ENCODE assay signal across 20 cellular contexts in the genomic region with DNA sequence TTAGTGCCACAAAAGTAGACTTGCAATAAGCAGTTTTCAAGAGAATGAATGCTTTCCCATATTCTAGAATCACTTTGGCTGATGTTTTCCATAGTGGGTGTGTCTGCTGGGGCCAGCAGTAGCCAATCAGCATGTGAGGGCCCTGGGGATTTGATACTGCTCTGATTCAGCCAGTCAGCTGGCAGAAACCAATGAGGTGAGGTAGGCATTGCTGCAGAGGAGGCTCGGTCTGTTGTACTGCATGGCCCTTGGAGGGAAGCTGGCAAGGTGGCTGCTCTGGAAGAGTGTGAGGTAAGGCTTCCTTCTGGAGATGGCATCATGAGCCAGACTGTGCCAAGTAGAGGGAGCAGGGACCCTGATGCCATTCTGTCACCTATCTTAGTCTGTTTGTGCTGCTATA. TPM values are rescaled to one million over a fixed set of nuclear protein-coding genes. Genes with fewer than 3 reads are reported as not detected.
A peak's percentile ranks its signal among the peaks of the same experiment; 100 is the strongest.
DNase-seq lines count a peak whose midpoint lies in the region; ATAC-seq, FAIRE-seq and TF ChIP-seq lines count a peak whose summit lies in the region.
"Had no signal": no experiment of that assay in that cellular context is flagged by ENCODE, and none has a peak within 500 bp of the region (broad histone marks: within the 10 kb centered on the region; RNA-seq: fewer than 3 reads in every experiment).

No MANE protein-coding gene starts in this region.

- H3K36me3 ChIP-seq in BE2C (no peaks in the 10 kb centered on the region), GM23338 (ENCODE audit: insufficient read depth) (no peaks in the 10 kb centered on the region), RWPE2 (ENCODE audit: low read depth) (peaks cover 67% of the 10 kb centered on the region), brain microvascular endothelial cell (replicated peaks) (peaks cover 46% of the 10 kb centered on the region)

- no peaks in the 10 kb centered on the region for H3K9me2 ChIP-seq in GM23338 (ENCODE audit: insufficient read depth)

- H3K4me1 ChIP-seq in BE2C = no peaks in the 10 kb centered on the region
- no peaks in the 10 kb centered on the region for H3K4me1 ChIP-seq in GM23338 (ENCODE audit: insufficient read depth)
- H3K4me1 ChIP-seq in RWPE2 (ENCODE audit: insufficient read depth, poor library complexity, severe bottlenecking) = peaks cover 27% of the 10 kb centered on the region
- peaks cover 23% of the 10 kb centered on the region for H3K4me1 ChIP-seq in foreskin keratinocyte

- peaks cover 8% of the 10 kb centered on the region; the same call in 2 of the 3 replicates for H3K36me3 Mint-ChIP-seq in GM23338 (ENCODE audit: low read depth)

- TF ChIP-seq POLR2A in H54 (IDR thresholded peaks at IDR 0.05; ENCODE audit: low read depth, low read length) = no peak

- ATAC-seq in GM23338 (peak; percentile 95), RWPE2 (ENCODE audit: low read depth) (peak; percentile 19; the same call in 1 of the 3 replicates), foreskin keratinocyte (peak; percentile 62), HG03039 (IDR thresholded peaks at IDR 0.05; ENCODE audit: unreplicated experiment) (no peak), HG03469 (IDR thresholded peaks at IDR 0.05; ENCODE audit: unreplicated experiment) (no peak)
- ATAC-seq: left lung had no signal

- peak; percentile 59 for DNase-seq in BE2C
- peak; percentile 27 for DNase-seq in GM23338 (ENCODE audit: low spot score)
- DNase-seq in RWPE2 (ENCODE audit: low spot score) = no peak
- no peak for DNase-seq in foreskin keratinocyte
- DNase-seq in H54 (ENCODE audit: insufficient read length, low spot score) = no peak
- DNase-seq in brain microvascular endothelial cell = no peak
- DNase-seq: activated CD4-positive, alpha-beta T cell treated with anti-CD3 and anti-CD28 coated beads, Interleukin-2, amount 10 ng/mL, durations not matched to agents 7 days and 5 days; activated T-cell treated with anti-CD3 and anti-CD28 coated beads, Interleukin-2, amount 50 U/mL, for 48 hours; DMS53; effector memory CD4-positive, alpha-beta T cell; left lung; NCI-H146; NCI-H510A; transverse colon had no signal

- H4K20me1 ChIP-seq in GM23338 (replicated peaks; ENCODE audit: insufficient read depth) = no peaks in the 10 kb centered on the region

- H3K9me3 ChIP-seq in BE2C = no peaks in the 10 kb centered on the region
- H3K9me3 ChIP-seq in RWPE2 (ENCODE audit: severe bottlenecking) = no peaks in the 10 kb centered on the region
- H3K9me3 ChIP-seq: left lung, SJSA1, transverse colon had no signal

- H3K27me3 ChIP-seq in BE2C (no peaks in the 10 kb centered on the region), GM23338 (ENCODE audit: insufficient read depth) (no peaks in the 10 kb centered on the region), RWPE2 (ENCODE audit: insufficient read depth, poor library complexity, severe bottlenecking) (no peaks in the 10 kb centered on the region), foreskin keratinocyte (no peaks in the 10 kb centered on the region), brain microvascular endothelial cell (replicated peaks) (no peaks in the 10 kb centered on the region)
- H3K27me3 ChIP-seq: left lung, SJSA1, transverse colon had no signal

- FAIRE-seq in H54 (lab: Jason Lieb, UNC) = no peak
- FAIRE-seq: GM19239 had no signal

- in situ Hi-C loops in brain microvascular endothelial cell (cut with HindIII; ENCODE audit: low pct_ligation_motif_present, low sequenced_read_pairs) = no loop called here

- TF ChIP-seq CTCF in BE2C (IDR thresholded peaks at IDR 0.05; ENCODE audit: low read depth, low read length) (no peak), GM23338 (conservative IDR thresholded peaks at IDR 0.05; ENCODE audit: low read depth in 2 of 2) (no peak), RWPE2 (IDR thresholded peaks at IDR 0.05; ENCODE audit: poor library complexity, severe bottlenecking) (no peak), foreskin keratinocyte (conservative IDR thresholded peaks at IDR 0.05) (no peak), brain microvascular endothelial cell (IDR thresholded peaks at IDR 0.05; ENCODE audit: low read depth, low read length, missing control alignments) (no peak)

- no peaks in the 10 kb centered on the region for H3K27me3 Mint-ChIP-seq in GM23338 (ENCODE audit: insufficient read depth, low read depth, poor library complexity)
- H3K27me3 Mint-ChIP-seq: activated CD4-positive, alpha-beta T cell treated with anti-CD3 and anti-CD28 coated beads, Interleukin-2, amount 10 ng/mL, durations not matched to agents 7 days and 5 days; B cell had no signal

- H3K4me1 Mint-ChIP-seq in GM23338 = peaks cover 4% of the 10 kb centered on the region; the same call in 1 of the 3 replicates

- H3K27ac ChIP-seq in GM23338 (ENCODE audit: low read depth) (no peak overlapping the region), RWPE2 (ENCODE audit: poor library complexity, severe bottlenecking) (no peak overlapping the region), foreskin keratinocyte (no peak overlapping the region), brain microvascular endothelial cell (no peak overlapping the region)
- H3K27ac ChIP-seq: left lung, SJSA1, skin epidermis, transverse colon had no signal

- H3K4me3 Mint-ChIP-seq in GM23338 = no peak overlapping the region
- H3K4me3 Mint-ChIP-seq: activated CD4-positive, alpha-beta T cell treated with anti-CD3 and anti-CD28 coated beads, Interleukin-2, amount 10 ng/mL, durations not matched to agents 7 days and 5 days; B cell had no signal

- no peak overlapping the region for H3K4me3 ChIP-seq in BE2C (ENCODE audit: low read depth, low read length)
- no peak overlapping the region for H3K4me3 ChIP-seq in GM23338
- H3K4me3 ChIP-seq in RWPE2 (ENCODE audit: severe bottlenecking) = no peak overlapping the region
- no peak overlapping the region for H3K4me3 ChIP-seq in brain microvascular endothelial cell (ENCODE audit: low read depth, low read length)
- H3K4me3 ChIP-seq: left lung, SJSA1, skin epidermis, transverse colon had no signal

- no peaks in the 10 kb centered on the region for H3K9me3 Mint-ChIP-seq in GM23338

- no peaks in the 10 kb centered on the region for H3F3A ChIP-seq in GM23338 (replicated peaks; ENCODE audit: low read depth)

- no peak overlapping the region for H2AFZ ChIP-seq in GM23338

- no peak overlapping the region for H3K4me2 ChIP-seq in GM23338

- no peaks in the 10 kb centered on the region; the same call in 1 of the 2 replicates for H3K79me2 ChIP-seq in GM23338 (replicated peaks; ENCODE audit: insufficient read depth)

- H3K27ac Mint-ChIP-seq in GM23338 = no peak overlapping the region
- H3K27ac Mint-ChIP-seq: activated CD4-positive, alpha-beta T cell treated with anti-CD3 and anti-CD28 coated beads, Interleukin-2, amount 10 ng/mL, durations not matched to agents 7 days and 5 days; B cell had no signal

TF ChIP-seq in GM23338, 12 proteins besides CTCF, POLR2A, EP300 and RAD21:
- TF ChIP-seq NANOG (IDR thresholded peaks at IDR 0.05; ENCODE audit: borderline replicate concordance) (no peak), ZNF114 (CRISPR knock-in tag; IDR thresholded peaks at IDR 0.05) (no peak), ZNF331 (CRISPR knock-in tag; IDR thresholded peaks at IDR 0.05; ENCODE audit: low read depth) (no peak)
- TF ChIP-seq, protein P1, sequence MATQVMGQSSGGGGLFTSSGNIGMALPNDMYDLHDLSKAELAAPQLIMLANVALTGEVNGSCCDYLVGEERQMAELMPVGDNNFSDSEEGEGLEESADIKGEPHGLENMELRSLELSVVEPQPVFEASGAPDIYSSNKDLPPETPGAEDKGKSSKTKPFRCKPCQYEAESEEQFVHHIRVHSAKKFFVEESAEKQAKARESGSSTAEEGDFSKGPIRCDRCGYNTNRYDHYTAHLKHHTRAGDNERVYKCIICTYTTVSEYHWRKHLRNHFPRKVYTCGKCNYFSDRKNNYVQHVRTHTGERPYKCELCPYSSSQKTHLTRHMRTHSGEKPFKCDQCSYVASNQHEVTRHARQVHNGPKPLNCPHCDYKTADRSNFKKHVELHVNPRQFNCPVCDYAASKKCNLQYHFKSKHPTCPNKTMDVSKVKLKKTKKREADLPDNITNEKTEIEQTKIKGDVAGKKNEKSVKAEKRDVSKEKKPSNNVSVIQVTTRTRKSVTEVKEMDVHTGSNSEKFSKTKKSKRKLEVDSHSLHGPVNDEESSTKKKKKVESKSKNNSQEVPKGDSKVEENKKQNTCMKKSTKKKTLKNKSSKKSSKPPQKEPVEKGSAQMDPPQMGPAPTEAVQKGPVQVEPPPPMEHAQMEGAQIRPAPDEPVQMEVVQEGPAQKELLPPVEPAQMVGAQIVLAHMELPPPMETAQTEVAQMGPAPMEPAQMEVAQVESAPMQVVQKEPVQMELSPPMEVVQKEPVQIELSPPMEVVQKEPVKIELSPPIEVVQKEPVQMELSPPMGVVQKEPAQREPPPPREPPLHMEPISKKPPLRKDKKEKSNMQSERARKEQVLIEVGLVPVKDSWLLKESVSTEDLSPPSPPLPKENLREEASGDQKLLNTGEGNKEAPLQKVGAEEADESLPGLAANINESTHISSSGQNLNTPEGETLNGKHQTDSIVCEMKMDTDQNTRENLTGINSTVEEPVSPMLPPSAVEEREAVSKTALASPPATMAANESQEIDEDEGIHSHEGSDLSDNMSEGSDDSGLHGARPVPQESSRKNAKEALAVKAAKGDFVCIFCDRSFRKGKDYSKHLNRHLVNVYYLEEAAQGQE (IDR thresholded peaks at IDR 0.05; ENCODE audit: unreplicated experiment) = no peak

RNA-seq across cellular contexts. Expression of gene TMEM87B, which starts 22.7 kb away (rescaled TPM):
- polyA plus RNA-seq in BE2C (2012; ENCODE audit: insufficient read depth, insufficient read length, low read depth) = 0.77 TPM
- total RNA-seq in GM23338 (2014; rRNA removed; shearing (Covaris generic)) = 15.4 and 25.0 TPM in 2 replicates
- polyA plus RNA-seq in GM23338 (2016; fragmentation: Nextera tagmentation; extraction: Ambion mirVana) (5.1 and 7.0 TPM in 2 replicates), foreskin keratinocyte (9.8 and 10.2 TPM in 2 replicates)
- total RNA-seq in foreskin keratinocyte = 28.1 and 36.1 TPM in 2 replicates

Comparison
In these comparisons a context has a peak if more than half of its experiments do, and no peak if none do; other contexts are left out.
1. DNase-seq: peak in BE2C (single experiment) and GM23338 (single experiment); none in RWPE2 (single experiment), foreskin keratinocyte (0 of 2), H54 (single experiment) and brain microvascular endothelial cell (single experiment).
2. ATAC-seq: peak in GM23338 (single experiment), RWPE2 (single experiment) and foreskin keratinocyte (single experiment); none in HG03039 (single experiment) and HG03469 (single experiment).